12 cellular contexts compared by ENCODE assay signal in genomic region chr19:38989066-38989605, GRCh38. TPM values are rescaled to one million over a fixed set of nuclear protein-coding genes. Genes with fewer than 3 reads are reported as not detected.
DNase-seq lines count a peak whose midpoint lies in the region; FAIRE-seq and TF ChIP-seq lines count a peak whose summit lies in the region.
"Had no signal": no experiment of that assay in that cellular context is flagged by ENCODE, and none has a peak within 500 bp of the region (broad histone marks: within the 10 kb centered on the region; RNA-seq: fewer than 3 reads in every experiment).

No MANE protein-coding gene starts in this region.

- TF ChIP-seq CTCF in astrocyte (IDR thresholded peaks at IDR 0.05; ENCODE audit: insufficient read depth, low read depth, low read length) (no peak), mesothelial cell of epicardium (IDR thresholded peaks at IDR 0.05; ENCODE audit: unreplicated experiment) (no peak), Caco-2 (IDR thresholded peaks at IDR 0.05; ENCODE audit: insufficient read depth in 1 of 2, low read depth in 1 of 2, low read length in 1 of 2, severe bottlenecking in 1 of 2, unreplicated experiment in 1 of 2) (no peak)

- H3K4me1 Mint-ChIP-seq in astrocyte (ENCODE audit: low read depth, unreplicated experiment) = peaks cover 16% of the 10 kb centered on the region
- peaks cover 17% of the 10 kb centered on the region for H3K4me1 Mint-ChIP-seq in mesothelial cell of epicardium
- H3K4me1 Mint-ChIP-seq in immature natural killer cell = no peaks in the 10 kb centered on the region
- no peaks in the 10 kb centered on the region for H3K4me1 Mint-ChIP-seq in Caco-2 (ENCODE audit: low read depth, unreplicated experiment)

- CTCF ChIA-PET in Caco-2 (lab: Charles Lee) = interaction anchor here (1.0 to 2.7 kb wide), 2 partner anchors 13 to 58 kb away, joined by 3 to 8 read pairs; partner anchors contain the start of genes FBXO17, MRPS12 and SARS2

- DNase-seq in DMS79 (lab: John Stamatoyannopoulos, UW) (peak; percentile 16), MG63 (peak; percentile 39), astrocyte (ENCODE audit: low read depth) (peak; percentile 20), mesothelial cell of epicardium (ENCODE audit: low spot score in 2 of 2, unreplicated experiment in 2 of 2) (peak in 1 of 2 experiments; percentile 46), immature natural killer cell (no peak), Caco-2 (no peak), epidermal melanocyte (ENCODE audit: insufficient read length, low spot score) (no peak)
- DNase-seq in activated CD4-positive, alpha-beta T cell treated with anti-CD3 and anti-CD28 coated beads, Interleukin-2, amount 50 U/mL, for 1 hour = no peak
- DNase-seq: activated gamma-delta T cell, left ventricle myocardium inferior, NCI-H446 had no signal

- no peak overlapping the region for H3K27ac ChIP-seq in astrocyte (ENCODE audit: low read depth, low read length)
- H3K27ac ChIP-seq: left ventricle myocardium inferior had no signal

- H3K9ac ChIP-seq in astrocyte (ENCODE audit: low read length) = no peak overlapping the region

- peaks cover 4% of the 10 kb centered on the region for H3K9me3 Mint-ChIP-seq in astrocyte (ENCODE audit: unreplicated experiment)
- peaks cover 6% of the 10 kb centered on the region for H3K9me3 Mint-ChIP-seq in mesothelial cell of epicardium
- peaks cover 0 to 3% (median 0%) of the 10 kb centered on the region in 6 donors for H3K9me3 Mint-ChIP-seq in immature natural killer cell
- H3K9me3 Mint-ChIP-seq in Caco-2 (ENCODE audit: unreplicated experiment) = peaks cover 9% of the 10 kb centered on the region
- H3K9me3 Mint-ChIP-seq: stimulated activated naive CD8-positive, alpha-beta T cell treated with anti-CD3 and anti-CD28 coated beads, Interleukin-15, Interleukin-2, amounts not matched to agents 100 ng/mL and 50 ng/mL, for 24 hours had no signal

- H3K4me1 ChIP-seq in astrocyte (ENCODE audit: insufficient read depth, low read length) = peaks cover 9% of the 10 kb centered on the region
- H3K4me1 ChIP-seq in Caco-2 = peaks cover 4% of the 10 kb centered on the region; the same call in 1 of the 2 replicates
- H3K4me1 ChIP-seq: left ventricle myocardium inferior had no signal

- no peak overlapping the region for H3K4me3 Mint-ChIP-seq in astrocyte (ENCODE audit: unreplicated experiment)
- H3K4me3 Mint-ChIP-seq in mesothelial cell of epicardium = peak overlapping the region; percentile 3
- H3K4me3 Mint-ChIP-seq in immature natural killer cell = no peak overlapping the region
- H3K4me3 Mint-ChIP-seq in Caco-2 (ENCODE audit: unreplicated experiment) = no peak overlapping the region
- H3K4me3 Mint-ChIP-seq: stimulated activated naive CD8-positive, alpha-beta T cell treated with anti-CD3 and anti-CD28 coated beads, Interleukin-15, Interleukin-2, amounts not matched to agents 100 ng/mL and 50 ng/mL, for 24 hours had no signal

- H3K27me3 Mint-ChIP-seq in astrocyte (ENCODE audit: low read depth, unreplicated experiment) (peaks cover 2% of the 10 kb centered on the region), mesothelial cell of epicardium (ENCODE audit: low read depth) (no peaks in the 10 kb centered on the region), immature natural killer cell (ENCODE audit: low read depth in 3 of 3) (peaks cover 0 to 22% (median 10%) of the 10 kb centered on the region in 3 donors), Caco-2 (ENCODE audit: insufficient read depth, unreplicated experiment) (peaks cover 3% of the 10 kb centered on the region)

- FAIRE-seq in astrocyte (lab: Jason Lieb, UNC) = no peak

- H3K27me3 ChIP-seq in MG63 (no peaks in the 10 kb centered on the region), astrocyte (ENCODE audit: insufficient read depth, low read length) (no peaks in the 10 kb centered on the region), Caco-2 (replicated peaks; ENCODE audit: control insufficient read depth, insufficient read depth, low read length) (no peaks in the 10 kb centered on the region)

- no peaks in the 10 kb centered on the region for H3K79me2 ChIP-seq in astrocyte (ENCODE audit: insufficient read depth, low read length)

- no peak overlapping the region for H3K4me3 ChIP-seq in MG63
- no peak overlapping the region for H3K4me3 ChIP-seq in astrocyte (ENCODE audit: insufficient read depth, low read depth, low read length)
- H3K4me3 ChIP-seq in Caco-2 (ENCODE audit: low read depth, low read length) = no peak overlapping the region
- H3K4me3 ChIP-seq: left ventricle myocardium inferior had no signal

- H3K36me3 Mint-ChIP-seq in astrocyte (ENCODE audit: low read depth, unreplicated experiment) (no peaks in the 10 kb centered on the region), mesothelial cell of epicardium (no peaks in the 10 kb centered on the region), immature natural killer cell (peaks cover 0 to 3% (median 0%) of the 10 kb centered on the region in 3 donors), Caco-2 (ENCODE audit: insufficient read depth, unreplicated experiment) (no peaks in the 10 kb centered on the region)

- H3K27ac Mint-ChIP-seq in astrocyte (ENCODE audit: unreplicated experiment) (peak overlapping the region; percentile 84), mesothelial cell of epicardium (peak overlapping the region; percentile 94), immature natural killer cell (no peak overlapping the region), Caco-2 (ENCODE audit: unreplicated experiment) (no peak overlapping the region)
- H3K27ac Mint-ChIP-seq: stimulated activated naive CD8-positive, alpha-beta T cell treated with anti-CD3 and anti-CD28 coated beads, Interleukin-15, Interleukin-2, amounts not matched to agents 100 ng/mL and 50 ng/mL, for 24 hours had no signal

- intact Hi-C loops in Caco-2 (cut with micrococcal nuclease; ENCODE audit: unreplicated experiment) = no loop called here

- H2AFZ ChIP-seq in astrocyte (ENCODE audit: low read depth, low read length) = peak overlapping the region; percentile 9

- H3K36me3 ChIP-seq in MG63 = no peaks in the 10 kb centered on the region
- H3K36me3 ChIP-seq in astrocyte (ENCODE audit: insufficient read depth, low read length) = no peaks in the 10 kb centered on the region
- H3K36me3 ChIP-seq in Caco-2 (ENCODE audit: control insufficient read depth, insufficient read depth, low read length) = no peaks in the 10 kb centered on the region
- H3K36me3 ChIP-seq: left ventricle myocardium inferior had no signal

- peak overlapping the region; percentile 37 for H3K4me2 ChIP-seq in astrocyte (ENCODE audit: low read length)

- no peaks in the 10 kb centered on the region for H4K20me1 ChIP-seq in astrocyte (ENCODE audit: insufficient read depth, low read length)

- BruUV-seq in Caco-2 (replicated peaks; lab: Mats Ljungman, UMichigan) = no TSS peak

- H3K9me3 ChIP-seq in MG63 = 0 out of 2 replicates have a peak, but pooled peaks cover 6% of the 10 kb centered on the region
- no peaks in the 10 kb centered on the region for H3K9me3 ChIP-seq in astrocyte (ENCODE audit: insufficient read depth, low read depth, low read length)
- peaks cover 3% of the 10 kb centered on the region; the same call in 1 of the 2 replicates for H3K9me3 ChIP-seq in Caco-2

- POLR2A ChIA-PET in Caco-2 (lab: Charles Lee) = interaction anchor here (0.6 kb wide), 1 partner anchor 42 kb away, joined by 4 read pairs; no protein-coding TSS in a partner anchor

RNA-seq across cellular contexts. Expression of gene FBXO17, which starts 13.6 kb away (rescaled TPM):
- total RNA-seq in MG63 (2014; rRNA removed; shearing (Covaris generic); ENCODE audit: low replicate concordance) = 53.1 and 67.1 TPM in 2 replicates
- total RNA-seq in astrocyte = 14.7 and 15.9 TPM in 2 replicates
- 72.7 to 77.3 TPM (median 72.8 TPM) in 3 replicates for total RNA-seq in mesothelial cell of epicardium
- polyA plus RNA-seq in immature natural killer cell = not detected
- 42.8 and 45.2 TPM in 2 replicates for total RNA-seq in Caco-2 (2022)

RNA-seq across cellular contexts. Expression of gene FBXO27, which starts 43.2 kb away (rescaled TPM):
- 0.82 TPM in 1 of 2 replicates, not detected in the other for total RNA-seq in MG63 (2014; rRNA removed; shearing (Covaris generic); ENCODE audit: low replicate concordance)
- total RNA-seq in astrocyte (4.1 and 7.1 TPM in 2 replicates), mesothelial cell of epicardium (9.5 to 10.2 TPM (median 9.6 TPM) in 3 replicates), Caco-2 (2022) (3.4 and 3.8 TPM in 2 replicates)
- polyA plus RNA-seq in immature natural killer cell = under 1 TPM in 1 of 3 donors, not detected in 2; 0.48 TPM

RNA-seq across cellular contexts. Expression of gene MRPS12, which starts 58.4 kb away (rescaled TPM):
- total RNA-seq in MG63 (2014; rRNA removed; shearing (Covaris generic); ENCODE audit: low replicate concordance) = 82.3 and 150 TPM in 2 replicates
- total RNA-seq in astrocyte (57.5 and 59.5 TPM in 2 replicates), mesothelial cell of epicardium (22.3 to 24.3 TPM (median 23.5 TPM) in 3 replicates), Caco-2 (2022) (77.9 and 82.5 TPM in 2 replicates)
- 100 to 1,000 TPM; 120 to 175 (median 127) TPM for polyA plus RNA-seq in immature natural killer cell

RNA-seq across cellular contexts. Expression of gene SARS2, which starts 58.6 kb away (rescaled TPM):
- 18.4 and 20.8 TPM in 2 replicates for total RNA-seq in MG63 (2014; rRNA removed; shearing (Covaris generic); ENCODE audit: low replicate concordance)
- total RNA-seq in astrocyte (21.1 and 24.8 TPM in 2 replicates), mesothelial cell of epicardium (59.0 to 70.7 TPM (median 61.3 TPM) in 3 replicates), Caco-2 (2022) (66.6 and 85.1 TPM in 2 replicates)
- 10 to 100 TPM; 12.7 to 21.7 (median 19.6) TPM for polyA plus RNA-seq in immature natural killer cell

Comparison
In these comparisons a context has a peak if more than half of its experiments do, and no peak if none do; other contexts are left out.
1. DNase-seq: peak in DMS79 (single experiment), MG63 (single experiment) and astrocyte (single experiment); none in activated CD4-positive, alpha-beta T cell treated with anti-CD3 and anti-CD28 coated beads, Interleukin-2, amount 50 U/mL, for 1 hour (single experiment), immature natural killer cell (0 of 3), Caco-2 (0 of 2) and epidermal melanocyte (single experiment).
2. H3K27ac Mint-ChIP-seq: peak in astrocyte (single experiment) and mesothelial cell of epicardium (single experiment); none in immature natural killer cell (0 of 6) and Caco-2 (single experiment).